ENCODE assay signal across 8 cellular contexts in genomic region chr2:132300574-132301378, GRCh38.
DNase-seq lines count a peak whose midpoint lies in the region; ATAC-seq, FAIRE-seq and TF ChIP-seq lines count a peak whose summit lies in the region.
"Not testable (repeated sequence)": the region's sequence is repeated elsewhere in the genome, so short reads cannot be mapped to it uniquely, and the experiment has no call there.

No MANE protein-coding gene starts in this region.

- not testable (repeated sequence) for H3K9me3 ChIP-seq in DND-41 (ENCODE audit: insufficient read depth, low read length, severe bottlenecking); T-helper 17 cell (ENCODE audit: control insufficient read depth, low read length, poor library complexity, severe bottlenecking); breast epithelium

- intact Hi-C loops in breast epithelium (cut with DNase I; ENCODE audit: low total_unique reads) = not testable (repeated sequence)

- H3K36me3 ChIP-seq in DND-41 (ENCODE audit: insufficient read depth, low read length); breast epithelium: not testable (repeated sequence)

- not testable (repeated sequence) for H4K20me1 ChIP-seq in DND-41 (ENCODE audit: insufficient read depth, low read length)

- not testable (repeated sequence) for H3K27me3 ChIP-seq in DND-41 (ENCODE audit: insufficient read depth, low read length, poor library complexity); breast epithelium

- H2AFZ ChIP-seq in DND-41 (ENCODE audit: low read depth, low read length) = not testable (repeated sequence)

- DNase-seq in DND-41; T-helper 17 cell; activated T-cell treated with anti-CD3 and anti-CD28 coated beads, Interleukin-2, amount 50 U/mL, for 72 hours; breast epithelium (ENCODE audit: low spot score in 2 of 2); naive B cell: not testable (repeated sequence)
- DNase-seq in NCI-H2029 treated with DMSO at 0.1 percent for 48 hours (lab: John Stamatoyannopoulos, UW) = peak; percentile 5

- H3K4me1 Mint-ChIP-seq in T-helper 17 cell = not testable (repeated sequence)
- H3K4me1 Mint-ChIP-seq in activated T-cell treated with anti-CD3 and anti-CD28 coated beads, Interleukin-2, amount 50 U/mL, for 72 hours (ENCODE audit: low read depth) = peaks cover 12% of the 10 kb centered on the region
- H3K4me1 Mint-ChIP-seq in naive B cell = peaks cover 3 to 14% (median 8%) of the 10 kb centered on the region in 3 donors

- not testable (repeated sequence) for H3K4me3 ChIP-seq in DND-41 (ENCODE audit: low read depth in 1 of 2, low read length in 2 of 2)
- peak overlapping the region in 2 of 3 donors; percentile 5 to 19 for H3K4me3 ChIP-seq in breast epithelium

- H3K27ac ChIP-seq in DND-41 (ENCODE audit: low read length); breast epithelium: not testable (repeated sequence)

- not testable (repeated sequence) for TF ChIP-seq POLR2A in breast epithelium (IDR thresholded peaks at IDR 0.05)

- not testable (repeated sequence) for H3K4me1 ChIP-seq in DND-41 (ENCODE audit: insufficient read depth, low read length); breast epithelium

- not testable (repeated sequence) for H3K36me3 Mint-ChIP-seq in T-helper 17 cell (ENCODE audit: low read depth); activated T-cell treated with anti-CD3 and anti-CD28 coated beads, Interleukin-2, amount 50 U/mL, for 72 hours (ENCODE audit: insufficient read depth in 2 of 2); naive B cell

- H3K9me3 Mint-ChIP-seq in activated T-cell treated with anti-CD3 and anti-CD28 coated beads, Interleukin-2, amount 50 U/mL, for 72 hours; naive B cell: not testable (repeated sequence)

- peak; percentile 73 for FAIRE-seq in A204.1 (lab: Jason Lieb, UNC)

- H3K27ac Mint-ChIP-seq in T-helper 17 cell (peak overlapping the region; percentile 65), naive B cell (peak overlapping the region in 2 of 6 donors; percentile 56 to 90)
- peak overlapping the region; percentile 80 for H3K27ac Mint-ChIP-seq in activated T-cell treated with anti-CD3 and anti-CD28 coated beads, Interleukin-2, amount 50 U/mL, for 72 hours

- ATAC-seq in DND-41 (ENCODE audit: insufficient read depth, low read depth) (peak; percentile 78), GM21390 (IDR thresholded peaks at IDR 0.05; ENCODE audit: unreplicated experiment) (peak; percentile 54)
- ATAC-seq in T-helper 17 cell; activated T-cell treated with anti-CD3 and anti-CD28 coated beads, Interleukin-2, amount 50 U/mL, for 72 hours (replicated peaks in 1 of 2); naive B cell (ENCODE audit: low read depth in 2 of 2): not testable (repeated sequence)

- H3K4me2 ChIP-seq in DND-41 (ENCODE audit: insufficient read depth, low read length) = peak overlapping the region; percentile 33; the same call in 1 of the 2 replicates

- H3K4me3 Mint-ChIP-seq in T-helper 17 cell (peak overlapping the region; percentile 74), naive B cell (peak overlapping the region; percentile 46 to 83 (median 73))
- H3K4me3 Mint-ChIP-seq in activated T-cell treated with anti-CD3 and anti-CD28 coated beads, Interleukin-2, amount 50 U/mL, for 72 hours = peak overlapping the region; percentile 62 to 78

- not testable (repeated sequence) for H3K79me2 ChIP-seq in DND-41 (ENCODE audit: insufficient read depth, low read length)

- not testable (repeated sequence) for H3K9ac ChIP-seq in DND-41 (ENCODE audit: low read depth, low read length)

- H3K27me3 Mint-ChIP-seq in T-helper 17 cell; activated T-cell treated with anti-CD3 and anti-CD28 coated beads, Interleukin-2, amount 50 U/mL, for 72 hours (ENCODE audit: low read depth): not testable (repeated sequence)
- H3K27me3 Mint-ChIP-seq in naive B cell = peaks cover 4 to 16% (median 13%) of the 10 kb centered on the region in 3 donors

- not testable (repeated sequence) for TF ChIP-seq CTCF in DND-41 (IDR thresholded peaks at IDR 0.05; ENCODE audit: borderline replicate concordance, extremely low read depth, low read length, poor library complexity, severe bottlenecking); breast epithelium (IDR thresholded peaks at IDR 0.05)
